14 cellular contexts compared by ENCODE assay signal in the genomic region with DNA sequence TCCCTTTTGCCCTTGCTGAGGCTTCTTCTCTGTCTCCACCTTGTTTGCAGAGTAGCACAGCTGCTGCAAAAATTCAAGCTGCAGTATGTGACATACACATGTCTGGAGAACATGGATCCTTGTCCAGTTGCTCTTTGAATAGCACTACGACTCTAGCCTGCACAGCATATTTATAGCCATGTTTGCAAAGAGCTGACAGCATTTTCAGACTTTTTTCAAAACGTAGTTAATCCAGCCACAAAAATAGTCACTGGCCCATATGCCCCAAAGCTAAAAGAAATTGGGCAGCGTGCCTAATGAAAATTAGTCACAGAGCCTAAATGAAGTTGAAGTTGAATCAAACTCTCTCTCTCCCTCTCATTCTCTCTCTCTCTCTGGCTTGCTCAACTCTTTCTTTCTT. TPM values are rescaled to one million over a fixed set of nuclear protein-coding genes. Genes with fewer than 3 reads are reported as not detected.
DNase-seq lines count a peak whose midpoint lies in the region; ATAC-seq and TF ChIP-seq lines count a peak whose summit lies in the region.
"Had no signal": no experiment of that assay in that cellular context is flagged by ENCODE, and none has a peak within 500 bp of the region (broad histone marks: within the 10 kb centered on the region; RNA-seq: fewer than 3 reads in every experiment).

No MANE protein-coding gene starts in this region.

- H3K4me3 Mint-ChIP-seq in brain (peak overlapping the region in 2 of 5 experiments; percentile 8 to 31), nephron (peak overlapping the region in 1 of 3 experiments; percentile 0)
- H3K4me3 Mint-ChIP-seq: CD4-positive, CD25-positive, alpha-beta regulatory T cell had no signal

- peak; percentile 13 for DNase-seq in DMS 273 (lab: John Stamatoyannopoulos, UW; ENCODE audit: unreplicated experiment)
- DNase-seq in DMS 273 treated with DMSO at 0.1 percent for 48 hours (lab: John Stamatoyannopoulos, UW), result no peak
- no peak for DNase-seq in activated naive CD4-positive, alpha-beta T cell treated with Interleukin-2 at 50 U/mL for 16 hours
- no peak for DNase-seq in AG08395 (ENCODE audit: low spot score)
- DNase-seq: AML-193; CD4-positive, CD25-positive, alpha-beta regulatory T cell; DMS79; EL; HCEC 1CT had no signal

- H3K9me3 Mint-ChIP-seq in brain (peaks cover 0 to 3% (median 0%) of the 10 kb centered on the region in 5 experiments), nephron (no peaks in the 10 kb centered on the region)
- H3K9me3 Mint-ChIP-seq: CD4-positive, CD25-positive, alpha-beta regulatory T cell had no signal

- H3K27me3 Mint-ChIP-seq in brain (no peaks in the 10 kb centered on the region), nephron (ENCODE audit: low read depth) (peaks cover 3% of the 10 kb centered on the region)

- H3K36me3 Mint-ChIP-seq in brain, result peaks cover 10% of the 10 kb centered on the region
- peaks cover 8% of the 10 kb centered on the region for H3K36me3 Mint-ChIP-seq in nephron (ENCODE audit: low read depth)
- H3K36me3 Mint-ChIP-seq: CD4-positive, CD25-positive, alpha-beta regulatory T cell had no signal

- H3K4me1 Mint-ChIP-seq in brain, result peaks cover 31% of the 10 kb centered on the region
- peaks cover 32% of the 10 kb centered on the region for H3K4me1 Mint-ChIP-seq in nephron
- H3K4me1 Mint-ChIP-seq: CD4-positive, CD25-positive, alpha-beta regulatory T cell had no signal

- ATAC-seq in GM21360 (IDR thresholded peaks at IDR 0.05; ENCODE audit: unreplicated experiment) (no peak), HG03097 (IDR thresholded peaks at IDR 0.05; ENCODE audit: low FRiP score, unreplicated experiment) (no peak)
- ATAC-seq: HepG2 had no signal

- H3K27ac Mint-ChIP-seq in brain (peak overlapping the region in 4 of 5 experiments; percentile 5 to 93 (median 53)), nephron (peak overlapping the region; percentile 55 to 80 (median 73))
- H3K27ac Mint-ChIP-seq: CD4-positive, CD25-positive, alpha-beta regulatory T cell had no signal

- TF ChIP-seq CTCF in brain (conservative IDR thresholded peaks at IDR 0.05), result no peak
- no peak for TF ChIP-seq CTCF in nephron (IDR thresholded peaks at IDR 0.05; ENCODE audit: unreplicated experiment in 3 of 3)

RNA-seq across cellular contexts. Expression of gene SLC16A2, which starts 17.5 kb away (rescaled TPM):
- 5.7 TPM for polyA plus RNA-seq in brain (ENCODE audit: insufficient read depth, low read depth, low replicate concordance)
